Comparison of ENCODE assay signal across 13 cellular contexts in genomic region chr11:69391192-69392103, GRCh38.
"Had no signal": no experiment of that assay in that cellular context is flagged by ENCODE, and none has a peak within 500 bp of the region (broad histone marks: within the 10 kb centered on the region; RNA-seq: fewer than 3 reads in every experiment).

No MANE protein-coding gene starts in this region.

- H3K27ac ChIP-seq: tibial nerve, VCaP had no signal

- H3K4me1 Mint-ChIP-seq: natural killer cell; stimulated activated naive B cell treated with anti-CD40 and anti-IgM and Interleukin-4, amounts not matched to agents 10 μg/mL and 1 μg/mL and 100 μg/mL, for 72 hours had no signal

- ATAC-seq: left ventricle myocardium superior; stimulated activated naive B cell treated with anti-CD40 and anti-IgM and Interleukin-4, amounts not matched to agents 10 μg/mL and 1 μg/mL and 100 μg/mL, for 72 hours had no signal

- H3K27ac Mint-ChIP-seq: natural killer cell; stimulated activated naive B cell treated with anti-CD40 and anti-IgM and Interleukin-4, amounts not matched to agents 10 μg/mL and 1 μg/mL and 100 μg/mL, for 72 hours had no signal

- H3K4me3 Mint-ChIP-seq: natural killer cell; stimulated activated naive B cell treated with anti-CD40 and anti-IgM and Interleukin-4, amounts not matched to agents 10 μg/mL and 1 μg/mL and 100 μg/mL, for 72 hours had no signal

- H3K4me3 ChIP-seq: tibial nerve had no signal

- DNase-seq: activated CD4-positive, alpha-beta T cell treated with anti-CD3 and anti-CD28 coated beads, Interleukin-2, amount 50 U/mL, for 48 hours; activated T-cell treated with anti-CD3 and anti-CD28 coated beads, Interleukin-2, amount 50 U/mL, for 1 hour; effector CD8-positive, alpha-beta T cell; foreskin fibroblast; hippocampal formation; left ventricle myocardium superior; mesenchymal stem cell; natural killer cell; occipital lobe; stimulated activated CD4-positive, alpha-beta T cell treated with anti-CD3 and anti-CD28 coated beads, Interleukin-2, amount 100 ng/mL, for 48 hours; stimulated activated naive B cell treated with anti-CD40 and anti-IgM and Interleukin-4, amounts not matched to agents 10 μg/mL and 1 μg/mL and 100 μg/mL, for 72 hours had no signal

- H3K36me3 ChIP-seq: tibial nerve had no signal

- H3K27me3 ChIP-seq: tibial nerve had no signal
